ENCODE assay signal across 14 cellular contexts in genomic region chr6:47248446-47248845, GRCh38.
A peak's percentile ranks its signal among the peaks of the same experiment; 100 is the strongest.
DNase-seq lines count a peak whose midpoint lies in the region; ATAC-seq and TF ChIP-seq lines count a peak whose summit lies in the region.
"Had no signal": no experiment of that assay in that cellular context is flagged by ENCODE, and none has a peak within 500 bp of the region (broad histone marks: within the 10 kb centered on the region; RNA-seq: fewer than 3 reads in every experiment).

No MANE protein-coding gene starts in this region.

- H2AFZ ChIP-seq in Karpas-422 (ENCODE audit: low read length), result no peak overlapping the region

- H3K4me3 ChIP-seq in BLaER1 treated with 17β-estradiol and CSF1 and Interleukin-3, amounts not matched to agents 10 nM and 100 nM, result no peak overlapping the region
- H3K4me3 ChIP-seq in Karpas-422 (ENCODE audit: low read length) (no peak overlapping the region), right lobe of liver (no peak overlapping the region), BE2C (ENCODE audit: low read depth, low read length) (no peak overlapping the region), stomach (no peak overlapping the region)
- H3K4me3 ChIP-seq: ascending aorta, coronary artery had no signal

- intact Hi-C loops in right lobe of liver (cut with DNase I) (no loop called here), stomach (cut with DNase I; ENCODE audit: low total_unique reads) (no loop called here)

- H3K9me3 ChIP-seq in BLaER1 treated with 17β-estradiol and CSF1 and Interleukin-3, amounts not matched to agents 10 nM and 100 nM (replicated peaks in 1 of 11), result peaks cover 0 to 17% (median 5%) of the 10 kb centered on the region in 11 experiments; a peak in 8 of 22 replicates
- H3K9me3 ChIP-seq in Karpas-422 (ENCODE audit: low read length), result no peaks in the 10 kb centered on the region
- no peaks in the 10 kb centered on the region for H3K9me3 ChIP-seq in right lobe of liver
- no peaks in the 10 kb centered on the region for H3K9me3 ChIP-seq in BE2C
- H3K9me3 ChIP-seq in stomach, result no peaks in the 10 kb centered on the region
- H3K9me3 ChIP-seq: ascending aorta had no signal

- ATAC-seq in right lobe of liver, result peak in 3 of 4 donors; percentile 22 to 38 (median 31)

- 57% methylated on average over 1 of the region's 1 CpG for WGBS in right lobe of liver (ENCODE audit: insufficient coverage, low coverage, low lambda C conversion rate, missing lambda C conversion rate)
- 15 to 55% (median 48%) methylated on average over 1 of the region's 1 CpG for WGBS in stomach, 5 donors

- TF ChIP-seq POLR2A in right lobe of liver (IDR thresholded peaks at IDR 0.05), result no peak
- no peak for TF ChIP-seq POLR2A in stomach (IDR thresholded peaks at IDR 0.05)

- H3K9ac ChIP-seq in BLaER1 treated with 17β-estradiol and CSF1 and Interleukin-3, amounts not matched to agents 10 nM and 100 nM, result peak overlapping the region in 9 of 11 experiments; percentile 53 to 86 (median 76); a peak in 17 of 22 replicates
- H3K9ac ChIP-seq in Karpas-422 (ENCODE audit: low read length), result no peak overlapping the region

- H3K4me1 ChIP-seq in BLaER1 treated with 17β-estradiol and CSF1 and Interleukin-3, amounts not matched to agents 10 nM and 100 nM, result peaks cover 52 to 100% (median 83%) of the 10 kb centered on the region in 10 experiments
- H3K4me1 ChIP-seq in Karpas-422 (ENCODE audit: low read length) (peaks cover 51% of the 10 kb centered on the region), right lobe of liver (no peaks in the 10 kb centered on the region), BE2C (peaks cover 39% of the 10 kb centered on the region), stomach (peaks cover 7 to 56% (median 34%) of the 10 kb centered on the region in 4 donors)
- H3K4me1 ChIP-seq: ascending aorta had no signal

- peak overlapping the region; percentile 66 to 94 (median 81) for H3K4me2 ChIP-seq in BLaER1 treated with 17β-estradiol and CSF1 and Interleukin-3, amounts not matched to agents 10 nM and 100 nM
- peak overlapping the region; percentile 62 for H3K4me2 ChIP-seq in Karpas-422 (ENCODE audit: low read depth, low read length, poor library complexity, severe bottlenecking)

- no peaks in the 10 kb centered on the region for H3K27me3 ChIP-seq in BLaER1 treated with 17β-estradiol and CSF1 and Interleukin-3, amounts not matched to agents 10 nM and 100 nM
- H3K27me3 ChIP-seq in Karpas-422 (ENCODE audit: low read length), result no peaks in the 10 kb centered on the region
- H3K27me3 ChIP-seq in right lobe of liver, result no peaks in the 10 kb centered on the region
- H3K27me3 ChIP-seq in BE2C, result no peaks in the 10 kb centered on the region
- H3K27me3 ChIP-seq in stomach, result no peaks in the 10 kb centered on the region
- H3K27me3 ChIP-seq: ascending aorta had no signal

- H3K36me3 ChIP-seq in BLaER1 treated with 17β-estradiol and CSF1 and Interleukin-3, amounts not matched to agents 10 nM and 100 nM, result peaks cover 0 to 49% (median 26%) of the 10 kb centered on the region in 11 experiments; a peak in 15 of 22 replicates
- H3K36me3 ChIP-seq in Karpas-422 (ENCODE audit: insufficient read depth, low read length), result no peaks in the 10 kb centered on the region
- H3K36me3 ChIP-seq in right lobe of liver, result no peaks in the 10 kb centered on the region
- peaks cover 20% of the 10 kb centered on the region for H3K36me3 ChIP-seq in BE2C
- H3K36me3 ChIP-seq in stomach, result peaks cover 5 to 27% (median 21%) of the 10 kb centered on the region in 4 donors
- H3K36me3 ChIP-seq: ascending aorta had no signal

- no peak for TF ChIP-seq EP300 in stomach (IDR thresholded peaks at IDR 0.05)

- peak overlapping the region; percentile 63 to 96 (median 89); a peak in 20 of 22 replicates for H3K27ac ChIP-seq in BLaER1 treated with 17β-estradiol and CSF1 and Interleukin-3, amounts not matched to agents 10 nM and 100 nM
- H3K27ac ChIP-seq in Karpas-422 (ENCODE audit: low read length) (peak overlapping the region; percentile 85; the same call in 1 of the 2 replicates), right lobe of liver (no peak overlapping the region), stomach (peak overlapping the region in 2 of 5 donors; percentile 15 to 50)
- H3K27ac ChIP-seq: ascending aorta, coronary artery had no signal

- H4K20me1 ChIP-seq in BLaER1 treated with 17β-estradiol and CSF1 and Interleukin-3, amounts not matched to agents 10 nM and 100 nM, result no peaks in the 10 kb centered on the region
- H4K20me1 ChIP-seq in Karpas-422 (ENCODE audit: insufficient read depth, low read depth, low read length), result no peaks in the 10 kb centered on the region

- H3K9me2 ChIP-seq in Karpas-422 (replicated peaks; ENCODE audit: insufficient read depth, low read length), result no peaks in the 10 kb centered on the region

- no peak for TF ChIP-seq CTCF in right lobe of liver (IDR thresholded peaks at IDR 0.05)
- TF ChIP-seq CTCF in BE2C (IDR thresholded peaks at IDR 0.05; ENCODE audit: low read depth, low read length), result no peak
- no peak for TF ChIP-seq CTCF in stomach (IDR thresholded peaks at IDR 0.05)

- no peaks in the 10 kb centered on the region for H3K79me2 ChIP-seq in Karpas-422 (ENCODE audit: low read length)

- DNase-seq in Karpas-422, result no peak
- DNase-seq in amniotic epithelial cell (ENCODE audit: low read depth), result peak; percentile 51
- DNase-seq in right lobe of liver, result no peak
- DNase-seq in BE2C, result no peak
- no peak for DNase-seq in stimulated activated naive CD4-positive, alpha-beta T cell (lab: John Stamatoyannopoulos, UW)
- no peak for DNase-seq in stomach
- no peak for DNase-seq in NCI-H1092 treated with DMSO at 0.1 percent for 48 hours (lab: John Stamatoyannopoulos, UW)
- DNase-seq: ACHN; activated CD4-positive, alpha-beta T cell treated with anti-CD3 and anti-CD28 coated beads for 4 hours; NCI-H2029; NCI-H510A had no signal

Comparison
In these comparisons a context has a peak if more than half of its experiments do, and no peak if none do; other contexts are left out.
1. H3K27ac ChIP-seq: peak in BLaER1 treated with 17β-estradiol and CSF1 and Interleukin-3, amounts not matched to agents 10 nM and 100 nM (11 of 11) and Karpas-422 (single experiment); none in right lobe of liver (0 of 3).